In the genomic region with DNA sequence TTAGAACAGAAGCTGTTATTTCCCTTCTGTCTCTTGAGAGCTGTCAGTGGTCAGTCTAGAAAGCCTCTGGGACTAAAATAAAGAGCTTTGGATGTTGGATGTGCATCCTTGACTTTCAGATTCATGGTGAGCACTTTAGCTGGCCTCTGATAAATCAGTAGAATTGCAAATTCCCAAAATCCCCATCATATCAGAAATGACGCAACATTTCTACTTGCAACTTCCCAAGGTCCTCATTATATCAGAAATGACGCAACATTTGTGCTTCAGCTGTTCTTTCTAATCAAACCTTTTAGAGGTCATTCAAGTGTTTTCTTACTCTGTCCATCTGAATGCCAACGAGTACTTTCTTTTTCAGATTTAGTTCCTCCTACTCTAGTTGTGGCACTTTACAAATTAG, we compare ENCODE assay signal across 24 cellular contexts.
DNase-seq lines count a peak whose midpoint lies in the region; ATAC-seq and TF ChIP-seq lines count a peak whose summit lies in the region.
"Had no signal": no experiment of that assay in that cellular context is flagged by ENCODE, and none has a peak within 500 bp of the region (broad histone marks: within the 10 kb centered on the region; RNA-seq: fewer than 3 reads in every experiment).

No MANE protein-coding gene starts in this region.

- no peak for TF ChIP-seq EP300 in transverse colon (IDR thresholded peaks at IDR 0.05; ENCODE audit: low read depth)

- ATAC-seq in natural killer cell treated with Interleukin-12 subunit alpha and Interleukin-12 subunit beta and Interleukin-15 and Interleukin-18, amount 100 ng/mL, for 72 hours = no peak
- no peak for ATAC-seq in GM18870 (IDR thresholded peaks at IDR 0.05; ENCODE audit: unreplicated experiment)
- ATAC-seq: left colon had no signal

- H3K27ac Mint-ChIP-seq in natural killer cell treated with Interleukin-12 subunit alpha and Interleukin-12 subunit beta and Interleukin-15 and Interleukin-18, amount 100 ng/mL, for 72 hours = no peak overlapping the region
- H3K27ac Mint-ChIP-seq: activated CD4-positive, alpha-beta memory T cell treated with anti-CD3 and anti-CD28 coated beads for 36 hours; mesothelial cell of epicardium; nephron had no signal

- intact Hi-C loops in transverse colon (cut with DNase I; ENCODE audit: low total_unique reads) = no loop called here

- no peak for TF ChIP-seq RAD21 in liver (IDR thresholded peaks at IDR 0.05)

- in situ Hi-C loops in transverse colon (cut with MboI; ENCODE audit: low pct_ligation_motif_present in 1 of 4, low pct_unique_long_range_greater_than_20kb in 1 of 4, low sequenced_read_pairs in 3 of 4) = no loop called here

- no peaks in the 10 kb centered on the region for H3K4me1 Mint-ChIP-seq in natural killer cell treated with Interleukin-12 subunit alpha and Interleukin-12 subunit beta and Interleukin-15 and Interleukin-18, amount 100 ng/mL, for 72 hours (ENCODE audit: low read depth in 2 of 2)
- H3K4me1 Mint-ChIP-seq: mesothelial cell of epicardium, nephron had no signal

- peaks cover 2% of the 10 kb centered on the region for H3K9me3 Mint-ChIP-seq in natural killer cell treated with Interleukin-12 subunit alpha and Interleukin-12 subunit beta and Interleukin-15 and Interleukin-18, amount 100 ng/mL, for 72 hours

- WGBS in liver = 49% methylated on average over 3 of the region's 3 CpGs
- WGBS in transverse colon (ENCODE audit: low coverage in 1 of 2), 2 donors = 66 to 71% methylated on average over 3 of the region's 3 CpGs

- H3K27me3 ChIP-seq in liver (ENCODE audit: control insufficient read depth in 4 of 4, insufficient read depth in 4 of 4, low read length in 3 of 4) (no peaks in the 10 kb centered on the region), transverse colon (no peaks in the 10 kb centered on the region)
- H3K27me3 ChIP-seq: BE2C had no signal

- no peaks in the 10 kb centered on the region for H3K36me3 Mint-ChIP-seq in natural killer cell treated with Interleukin-12 subunit alpha and Interleukin-12 subunit beta and Interleukin-15 and Interleukin-18, amount 100 ng/mL, for 72 hours
- H3K36me3 Mint-ChIP-seq: activated CD4-positive, alpha-beta memory T cell treated with anti-CD3 and anti-CD28 coated beads for 36 hours had no signal

- no peaks in the 10 kb centered on the region for H3K27me3 Mint-ChIP-seq in natural killer cell treated with Interleukin-12 subunit alpha and Interleukin-12 subunit beta and Interleukin-15 and Interleukin-18, amount 100 ng/mL, for 72 hours
- H3K27me3 Mint-ChIP-seq: activated CD4-positive, alpha-beta memory T cell treated with anti-CD3 and anti-CD28 coated beads for 36 hours had no signal

- DNase-seq in amniotic epithelial cell (ENCODE audit: low read depth) (peak; percentile 55), fibroblast of pulmonary artery (ENCODE audit: low read depth) (peak; percentile 85), stromal cell of bone marrow (ENCODE audit: low read depth) (peak; percentile 25), transverse colon (no peak)
- DNase-seq in natural killer cell treated with Interleukin-12 subunit alpha and Interleukin-12 subunit beta and Interleukin-15 and Interleukin-18, amount 100 ng/mL, for 72 hours (ENCODE audit: low spot score) = no peak
- DNase-seq: activated CD4-positive, alpha-beta memory T cell treated with anti-CD3 and anti-CD28 coated beads for 36 hours; activated CD4-positive, CD25-positive, alpha-beta regulatory T cell; amniotic stem cell; BE2C; caudate nucleus; DMS79; Kasumi-1; left colon; NCI-H1048; NCI-H187; RPMI8226; small intestine; stimulated activated CD4-positive, alpha-beta T cell treated with anti-CD3 and anti-CD28 coated beads, Interleukin-2, amount 100 ng/mL, for 48 hours; stimulated activated naive CD4-positive, alpha-beta T cell; T1000 had no signal

- H3K27ac ChIP-seq in liver (ENCODE audit: low read depth in 1 of 2, low read length in 2 of 2) (no peak overlapping the region), transverse colon (no peak overlapping the region)

- no peaks in the 10 kb centered on the region for H3K4me1 ChIP-seq in liver (ENCODE audit: control insufficient read depth in 4 of 4, insufficient read depth in 4 of 4, low read length in 3 of 4)
- H3K4me1 ChIP-seq in transverse colon = no peaks in the 10 kb centered on the region
- H3K4me1 ChIP-seq: BE2C had no signal

- no peak for TF ChIP-seq POLR2A in transverse colon (IDR thresholded peaks at IDR 0.05)

- H3K4me3 Mint-ChIP-seq in natural killer cell treated with Interleukin-12 subunit alpha and Interleukin-12 subunit beta and Interleukin-15 and Interleukin-18, amount 100 ng/mL, for 72 hours = no peak overlapping the region
- H3K4me3 Mint-ChIP-seq: activated CD4-positive, alpha-beta memory T cell treated with anti-CD3 and anti-CD28 coated beads for 36 hours; mesothelial cell of epicardium; nephron had no signal

- H3K9me3 ChIP-seq in liver (ENCODE audit: control insufficient read depth in 4 of 4, low read length in 3 of 4) = no peaks in the 10 kb centered on the region
- H3K9me3 ChIP-seq in transverse colon = no peaks in the 10 kb centered on the region
- H3K9me3 ChIP-seq: BE2C had no signal

- H3K4me3 ChIP-seq in fibroblast of pulmonary artery (replicated peaks; ENCODE audit: low read depth, low read length) (no peak overlapping the region), liver (ENCODE audit: low read depth in 1 of 3, low read length in 3 of 3) (no peak overlapping the region), transverse colon (no peak overlapping the region)

- TF ChIP-seq CTCF in fibroblast of pulmonary artery (IDR thresholded peaks at IDR 0.05; ENCODE audit: low read length, missing control alignments) (no peak), liver (IDR thresholded peaks at IDR 0.05; ENCODE audit: low read depth, low read length, missing input control) (no peak), transverse colon (IDR thresholded peaks at IDR 0.05) (no peak)

- H3K9ac ChIP-seq in liver (ENCODE audit: low read depth in 1 of 2, low read length in 2 of 2) = no peak overlapping the region

- H3K36me3 ChIP-seq in liver (ENCODE audit: control insufficient read depth in 4 of 4, insufficient read depth in 3 of 4, low read depth in 1 of 4, low read length in 3 of 4) (no peaks in the 10 kb centered on the region), transverse colon (no peaks in the 10 kb centered on the region)
- H3K36me3 ChIP-seq: BE2C had no signal

TF ChIP-seq in liver, 16 proteins besides CTCF, POLR2A, EP300 and RAD21:
- TF ChIP-seq REST (IDR thresholded peaks at IDR 0.05) = no peak
- TF ChIP-seq ATF3 (IDR thresholded peaks at IDR 0.05) = peak; percentile 14
- no peak for TF ChIP-seq NR2F2 (IDR thresholded peaks at IDR 0.05)
- TF ChIP-seq RXRA (IDR thresholded peaks at IDR 0.05) = no peak

Comparison
In these comparisons a context has a peak if more than half of its experiments do, and no peak if none do; other contexts are left out.
1. DNase-seq: peak in amniotic epithelial cell (single experiment), fibroblast of pulmonary artery (single experiment) and stromal cell of bone marrow (single experiment); none in natural killer cell treated with Interleukin-12 subunit alpha and Interleukin-12 subunit beta and Interleukin-15 and Interleukin-18, amount 100 ng/mL, for 72 hours (single experiment) and transverse colon (single experiment).